Comparison of ENCODE assay signal across 19 cellular contexts in the genomic region with DNA sequence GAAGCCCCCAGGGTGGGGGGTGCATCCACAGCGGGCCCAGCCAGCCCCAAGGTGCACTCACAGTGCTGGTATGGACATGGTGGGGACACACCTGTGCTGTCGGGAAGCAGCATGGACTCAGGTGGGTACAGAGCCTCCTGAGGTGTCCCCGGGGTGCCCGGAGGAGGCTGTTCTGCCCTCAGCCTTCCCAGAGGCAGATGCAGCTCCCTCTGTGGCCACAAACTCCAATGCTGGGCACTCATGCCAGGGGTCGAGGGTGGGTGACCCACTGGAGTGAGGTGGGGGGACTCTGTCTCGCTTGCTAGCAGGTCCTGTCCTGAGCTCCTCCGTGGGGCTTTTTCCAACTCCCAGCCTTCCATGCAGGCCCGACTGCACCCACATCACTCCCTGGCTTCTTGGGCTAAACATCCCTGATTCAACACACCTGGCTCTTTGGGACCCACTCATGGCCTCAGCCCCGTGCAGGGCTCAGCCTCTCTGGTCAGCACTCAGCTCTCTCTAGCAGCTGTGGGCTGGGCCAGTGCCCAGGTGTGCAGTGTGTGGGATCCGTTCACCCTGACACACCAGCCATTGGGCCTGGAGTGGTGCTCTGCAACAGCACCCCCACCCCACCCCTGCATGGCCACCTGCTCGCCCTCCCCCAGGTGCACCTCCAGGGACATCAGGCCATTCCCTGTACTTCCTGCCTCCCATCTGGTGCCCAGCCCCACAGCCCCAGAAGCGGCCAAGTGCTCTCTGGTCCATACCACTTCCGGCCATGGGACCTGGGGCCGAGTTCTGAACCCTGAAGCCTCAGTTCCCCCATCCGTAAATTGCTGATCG. TPM values are rescaled to one million over a fixed set of nuclear protein-coding genes. Genes with fewer than 3 reads are reported as not detected.
DNase-seq lines count a peak whose midpoint lies in the region; ATAC-seq and TF ChIP-seq lines count a peak whose summit lies in the region.
"Had no signal": no experiment of that assay in that cellular context is flagged by ENCODE, and none has a peak within 500 bp of the region (broad histone marks: within the 10 kb centered on the region; RNA-seq: fewer than 3 reads in every experiment).

No MANE protein-coding gene starts in this region.

- no peaks in the 10 kb centered on the region for H3K36me3 ChIP-seq in osteoblast (ENCODE audit: insufficient read depth, low read length)
- no peaks in the 10 kb centered on the region for H3K36me3 ChIP-seq in uterus
- H3K36me3 ChIP-seq: neutrophil, Peyer's patch had no signal

- peak overlapping the region; percentile 79 for H3K27ac ChIP-seq in osteoblast (ENCODE audit: low read depth, low read length)
- peak overlapping the region; percentile 98 to 100 for H3K27ac ChIP-seq in uterus
- H3K27ac ChIP-seq: HL-60, neutrophil had no signal

- H3K9me3 ChIP-seq in osteoblast (ENCODE audit: low read depth, low read length), result no peaks in the 10 kb centered on the region
- H3K9me3 ChIP-seq in uterus, result no peaks in the 10 kb centered on the region
- H3K9me3 ChIP-seq: neutrophil, Peyer's patch had no signal

- H3K27me3 ChIP-seq in osteoblast (ENCODE audit: insufficient read depth, low read length) (no peaks in the 10 kb centered on the region), uterus (no peaks in the 10 kb centered on the region)
- H3K27me3 ChIP-seq: Peyer's patch had no signal

- no peak overlapping the region for H3K4me3 Mint-ChIP-seq in activated T-cell treated with anti-CD3 and anti-CD28 coated beads, Interleukin-2, amount 50 U/mL, for 24 hours
- no peak overlapping the region for H3K4me3 Mint-ChIP-seq in activated T-cell treated with anti-CD3 and anti-CD28 coated beads, Interleukin-2, amount 50 U/mL, for 72 hours
- H3K4me3 Mint-ChIP-seq in dendritic cell treated with granulocyte-macrophage colony-stimulating factor and Interleukin-4, amounts not matched to agents 40 ng/mL and 50 ng/mL, for 4 days, result no peak overlapping the region
- H3K4me3 Mint-ChIP-seq: CD14-positive monocyte, type B pancreatic cell had no signal

- H3K4me1 Mint-ChIP-seq in activated T-cell treated with anti-CD3 and anti-CD28 coated beads, Interleukin-2, amount 50 U/mL, for 24 hours (ENCODE audit: low read depth), result peaks cover 7% of the 10 kb centered on the region
- H3K4me1 Mint-ChIP-seq in activated T-cell treated with anti-CD3 and anti-CD28 coated beads, Interleukin-2, amount 50 U/mL, for 72 hours (ENCODE audit: low read depth), result peaks cover 10% of the 10 kb centered on the region
- peaks cover 84% of the 10 kb centered on the region for H3K4me1 Mint-ChIP-seq in dendritic cell treated with granulocyte-macrophage colony-stimulating factor and Interleukin-4, amounts not matched to agents 40 ng/mL and 50 ng/mL, for 4 days (ENCODE audit: low read depth)

- H3K36me3 Mint-ChIP-seq in activated T-cell treated with anti-CD3 and anti-CD28 coated beads, Interleukin-2, amount 50 U/mL, for 24 hours (ENCODE audit: low read depth), result no peaks in the 10 kb centered on the region
- no peaks in the 10 kb centered on the region for H3K36me3 Mint-ChIP-seq in activated T-cell treated with anti-CD3 and anti-CD28 coated beads, Interleukin-2, amount 50 U/mL, for 72 hours (ENCODE audit: insufficient read depth in 2 of 2)
- peaks cover 97% of the 10 kb centered on the region for H3K36me3 Mint-ChIP-seq in dendritic cell treated with granulocyte-macrophage colony-stimulating factor and Interleukin-4, amounts not matched to agents 40 ng/mL and 50 ng/mL, for 4 days (ENCODE audit: low read depth)
- H3K36me3 Mint-ChIP-seq: CD14-positive monocyte had no signal

- no peaks in the 10 kb centered on the region for H3K79me2 ChIP-seq in osteoblast (ENCODE audit: insufficient read depth, low read length)

- H3K4me2 ChIP-seq in osteoblast (ENCODE audit: insufficient read depth, low read length), result peak overlapping the region; percentile 52

- ATAC-seq in activated T-cell treated with anti-CD3 and anti-CD28 coated beads, Interleukin-2, amount 50 U/mL, for 72 hours (replicated peaks in 1 of 2), result no peak
- ATAC-seq in GM19455 (IDR thresholded peaks at IDR 0.05; ENCODE audit: unreplicated experiment), result no peak

- no peaks in the 10 kb centered on the region for H4K20me1 ChIP-seq in osteoblast (ENCODE audit: insufficient read depth, low read length)

- H3K4me3 ChIP-seq in osteoblast (ENCODE audit: insufficient read depth, low read length), result no peak overlapping the region
- H3K4me3 ChIP-seq in uterus, result no peak overlapping the region
- H3K4me3 ChIP-seq: Peyer's patch had no signal

- H3K27me3 Mint-ChIP-seq in activated T-cell treated with anti-CD3 and anti-CD28 coated beads, Interleukin-2, amount 50 U/mL, for 24 hours, result peaks cover 8% of the 10 kb centered on the region
- peaks cover 10% of the 10 kb centered on the region for H3K27me3 Mint-ChIP-seq in activated T-cell treated with anti-CD3 and anti-CD28 coated beads, Interleukin-2, amount 50 U/mL, for 72 hours (ENCODE audit: low read depth)
- peaks cover 40% of the 10 kb centered on the region for H3K27me3 Mint-ChIP-seq in dendritic cell treated with granulocyte-macrophage colony-stimulating factor and Interleukin-4, amounts not matched to agents 40 ng/mL and 50 ng/mL, for 4 days

- no peaks in the 10 kb centered on the region for H3K9me3 Mint-ChIP-seq in activated T-cell treated with anti-CD3 and anti-CD28 coated beads, Interleukin-2, amount 50 U/mL, for 24 hours
- no peaks in the 10 kb centered on the region for H3K9me3 Mint-ChIP-seq in activated T-cell treated with anti-CD3 and anti-CD28 coated beads, Interleukin-2, amount 50 U/mL, for 72 hours
- H3K9me3 Mint-ChIP-seq in dendritic cell treated with granulocyte-macrophage colony-stimulating factor and Interleukin-4, amounts not matched to agents 40 ng/mL and 50 ng/mL, for 4 days, result no peaks in the 10 kb centered on the region
- H3K9me3 Mint-ChIP-seq: type B pancreatic cell had no signal

- H3K27ac Mint-ChIP-seq in activated T-cell treated with anti-CD3 and anti-CD28 coated beads, Interleukin-2, amount 50 U/mL, for 24 hours, result no peak overlapping the region
- H3K27ac Mint-ChIP-seq in activated T-cell treated with anti-CD3 and anti-CD28 coated beads, Interleukin-2, amount 50 U/mL, for 72 hours, result no peak overlapping the region
- peak overlapping the region; percentile 60 for H3K27ac Mint-ChIP-seq in dendritic cell treated with granulocyte-macrophage colony-stimulating factor and Interleukin-4, amounts not matched to agents 40 ng/mL and 50 ng/mL, for 4 days
- H3K27ac Mint-ChIP-seq: CD14-positive monocyte, type B pancreatic cell had no signal

- H3K4me1 ChIP-seq in osteoblast (ENCODE audit: insufficient read depth, low read length), result peaks cover 25% of the 10 kb centered on the region
- peaks cover 29 to 64% of the 10 kb centered on the region in 2 donors for H3K4me1 ChIP-seq in uterus

- intact Hi-C loops in dendritic cell treated with granulocyte-macrophage colony-stimulating factor and Interleukin-4, amounts not matched to agents 40 ng/mL and 50 ng/mL, for 4 days (cut with micrococcal nuclease), result no loop called here
- intact Hi-C loops in uterus (cut with DNase I; ENCODE audit: low total_unique reads), result no loop called here

- DNase-seq in activated T-cell treated with anti-CD3 and anti-CD28 coated beads, Interleukin-2, amount 50 U/mL, for 24 hours, result peak; percentile 25
- DNase-seq in activated T-cell treated with anti-CD3 and anti-CD28 coated beads, Interleukin-2, amount 50 U/mL, for 72 hours, result no peak
- DNase-seq in osteoblast (ENCODE audit: insufficient read length, low spot score, missing footprints) (no peak), uterus (peak; percentile 16 to 24), DMS153 treated with DMSO at 0.1 percent for 48 hours (lab: John Stamatoyannopoulos, UW; ENCODE audit: unreplicated experiment) (no peak), hepatic stellate cell (ENCODE audit: low spot score) (no peak)
- DNase-seq: activated CD8-positive, alpha-beta memory T cell treated with anti-CD3 and anti-CD28 coated beads for 24 hours; anterior cingulate cortex; DMS79 treated with DMSO at 0.1 percent for 48 hours; KBM-7; mesendoderm; NCI-H774 had no signal

- H2AFZ ChIP-seq in osteoblast (ENCODE audit: low read length), result no peak overlapping the region

- TF ChIP-seq POLR2A in uterus (IDR thresholded peaks at IDR 0.05), result no peak

- no peak for TF ChIP-seq CTCF in osteoblast (IDR thresholded peaks at IDR 0.05; ENCODE audit: extremely low read depth, low read depth, low read length)
- TF ChIP-seq CTCF in uterus (IDR thresholded peaks at IDR 0.05), result no peak

RNA-seq across cellular contexts. Expression of a gene that starts 16.0 kb away (rescaled TPM):
- 1 to 10 TPM in 1 of 2 donors, under 1 TPM in 1; 1.00 to 1.8 TPM for total RNA-seq in activated T-cell treated with anti-CD3 and anti-CD28 coated beads, Interleukin-2, amount 50 U/mL, for 72 hours
- 1.8 and 4.4 TPM in 2 replicates for total RNA-seq in osteoblast
- 100 to 1,000 TPM in 3 of 4 donors, 10 to 100 TPM in 1; 44.1 to 591 (median 424) TPM for total RNA-seq in uterus

Comparison
In these comparisons a context has a peak if more than half of its experiments do, and no peak if none do; other contexts are left out.
1. DNase-seq: peak in activated T-cell treated with anti-CD3 and anti-CD28 coated beads, Interleukin-2, amount 50 U/mL, for 24 hours (single experiment) and uterus (2 of 2); none in activated T-cell treated with anti-CD3 and anti-CD28 coated beads, Interleukin-2, amount 50 U/mL, for 72 hours (0 of 2), osteoblast (single experiment), DMS153 treated with DMSO at 0.1 percent for 48 hours (single experiment) and hepatic stellate cell (single experiment).